Comparison of ENCODE assay signal across 29 cellular contexts in the genomic region with DNA sequence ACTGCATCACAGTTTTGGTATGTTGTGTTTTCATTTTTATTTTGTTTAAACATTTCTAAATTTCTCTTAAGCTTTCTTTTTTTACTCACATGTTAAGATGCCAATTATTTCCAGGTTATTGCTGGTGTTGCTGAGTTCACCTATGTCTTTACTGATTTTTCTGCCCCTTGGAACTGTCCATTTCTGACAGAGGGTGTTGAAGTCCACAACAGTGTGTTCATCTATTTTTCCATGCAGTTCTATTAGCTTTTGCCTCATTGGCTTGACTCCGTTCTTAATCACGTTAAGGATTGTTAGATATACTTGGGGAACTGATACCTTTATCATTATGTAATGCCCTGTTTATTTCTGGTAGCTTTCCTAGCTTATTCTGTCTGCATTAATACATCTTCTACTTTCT.
"Had no signal": no experiment of that assay in that cellular context is flagged by ENCODE, and none has a peak within 500 bp of the region (broad histone marks: within the 10 kb centered on the region; RNA-seq: fewer than 3 reads in every experiment).

No MANE protein-coding gene starts in this region.

- H3K27ac ChIP-seq: stomach, suprapubic skin, testis, thoracic aorta, thyroid gland, tibial artery, tibial nerve, transverse colon, upper lobe of left lung, upper lobe of right lung, uterus, vagina had no signal

- H3K36me3 ChIP-seq: stomach, suprapubic skin, thoracic aorta, thyroid gland, tibial artery, tibial nerve, transverse colon, upper lobe of left lung, upper lobe of right lung, uterus, vagina had no signal

- H3K4me1 ChIP-seq: stomach, suprapubic skin, testis, thyroid gland, tibial artery, tibial nerve, transverse colon, upper lobe of left lung, upper lobe of right lung, uterus, vagina had no signal

- FAIRE-seq: urothelium cell line had no signal

- H3K9me3 Mint-ChIP-seq: stimulated activated effector memory CD8-positive, alpha-beta T cell treated with anti-CD3 and anti-CD28 coated beads, Interleukin-12 subunit alpha, Interleukin-12 subunit beta, amount 100 ng/mL, for 72 hours; stimulated activated naive CD8-positive, alpha-beta T cell treated with anti-CD3 and anti-CD28 coated beads, Interleukin-15, amount 100 ng/mL, for 72 hours; type B pancreatic cell had no signal

- H3K4me3 Mint-ChIP-seq: stimulated activated effector memory CD8-positive, alpha-beta T cell treated with anti-CD3 and anti-CD28 coated beads, Interleukin-12 subunit alpha, Interleukin-12 subunit beta, amount 100 ng/mL, for 72 hours; stimulated activated memory B cell treated with anti-CD40 and anti-IgM and Interleukin-4, amounts not matched to agents 10 μg/mL and 1 μg/mL and 100 μg/mL, for 72 hours; stimulated activated naive B cell treated with anti-CD40 and anti-IgM and Interleukin-4, amounts not matched to agents 10 μg/mL and 1 μg/mL and 100 μg/mL, for 72 hours; stimulated activated naive CD8-positive, alpha-beta T cell treated with anti-CD3 and anti-CD28 coated beads, Interleukin-15, amount 100 ng/mL, for 72 hours; stimulated activated naive CD8-positive, alpha-beta T cell treated with anti-CD3 and anti-CD28 coated beads, Interleukin-15, Interleukin-2, amounts not matched to agents 100 ng/mL and 50 ng/mL, for 24 hours; type B pancreatic cell had no signal

- H3K27ac Mint-ChIP-seq: stimulated activated effector memory CD8-positive, alpha-beta T cell treated with anti-CD3 and anti-CD28 coated beads, Interleukin-12 subunit alpha, Interleukin-12 subunit beta, amount 100 ng/mL, for 72 hours; stimulated activated memory B cell treated with anti-CD40 and anti-IgM and Interleukin-4, amounts not matched to agents 10 μg/mL and 1 μg/mL and 100 μg/mL, for 72 hours; stimulated activated naive B cell treated with anti-CD40 and anti-IgM and Interleukin-4, amounts not matched to agents 10 μg/mL and 1 μg/mL and 100 μg/mL, for 72 hours; stimulated activated naive CD8-positive, alpha-beta T cell treated with anti-CD3 and anti-CD28 coated beads, Interleukin-15, amount 100 ng/mL, for 72 hours; stimulated activated naive CD8-positive, alpha-beta T cell treated with anti-CD3 and anti-CD28 coated beads, Interleukin-15, Interleukin-2, amounts not matched to agents 100 ng/mL and 50 ng/mL, for 24 hours; type B pancreatic cell had no signal

- H3K27me3 Mint-ChIP-seq: stimulated activated memory B cell treated with anti-CD40 and anti-IgM and Interleukin-4, amounts not matched to agents 10 μg/mL and 1 μg/mL and 100 μg/mL, for 72 hours had no signal

- H3K4me3 ChIP-seq: stomach, suprapubic skin, testis, thoracic aorta, thyroid gland, tibial artery, tibial nerve, transverse colon, upper lobe of left lung, upper lobe of right lung, uterus, vagina had no signal

- H3K36me3 Mint-ChIP-seq: stimulated activated effector memory CD8-positive, alpha-beta T cell treated with anti-CD3 and anti-CD28 coated beads, Interleukin-12 subunit alpha, Interleukin-12 subunit beta, amount 100 ng/mL, for 72 hours; stimulated activated memory B cell treated with anti-CD40 and anti-IgM and Interleukin-4, amounts not matched to agents 10 μg/mL and 1 μg/mL and 100 μg/mL, for 72 hours; stimulated activated naive B cell treated with anti-CD40 and anti-IgM and Interleukin-4, amounts not matched to agents 10 μg/mL and 1 μg/mL and 100 μg/mL, for 72 hours; type B pancreatic cell had no signal

- H3K4me1 Mint-ChIP-seq: stimulated activated effector memory CD8-positive, alpha-beta T cell treated with anti-CD3 and anti-CD28 coated beads, Interleukin-12 subunit alpha, Interleukin-12 subunit beta, amount 100 ng/mL, for 72 hours; stimulated activated memory B cell treated with anti-CD40 and anti-IgM and Interleukin-4, amounts not matched to agents 10 μg/mL and 1 μg/mL and 100 μg/mL, for 72 hours; stimulated activated naive B cell treated with anti-CD40 and anti-IgM and Interleukin-4, amounts not matched to agents 10 μg/mL and 1 μg/mL and 100 μg/mL, for 72 hours; stimulated activated naive CD8-positive, alpha-beta T cell treated with anti-CD3 and anti-CD28 coated beads, Interleukin-15, amount 100 ng/mL, for 72 hours had no signal

- H3K9me3 ChIP-seq: stomach, suprapubic skin, testis, thoracic aorta, thyroid gland, tibial artery, tibial nerve, transverse colon, upper lobe of left lung, upper lobe of right lung, uterus, vagina had no signal

- H3K27me3 ChIP-seq: testis, thyroid gland, tibial nerve, transverse colon, upper lobe of left lung, uterus, vagina had no signal

- DNase-seq: stimulated activated CD4-positive, alpha-beta T cell treated with anti-CD3 and anti-CD28 coated beads, Interleukin-2, amount 100 ng/mL, for 48 hours; stimulated activated CD4-positive, alpha-beta T cell treated with anti-CD3 and anti-CD28 coated beads, Interleukin-4, amount 100 ng/mL, for 1 hour; stimulated activated CD4-positive, alpha-beta T cell treated with anti-CD3 and anti-CD28 coated beads, Interleukin-4, amount 100 ng/mL, for 24 hours; stimulated activated CD4-positive, alpha-beta T cell treated with anti-CD3 and anti-CD28 coated beads, Interleukin-4, amount 100 ng/mL, for 4 hours; stimulated activated CD8-positive, alpha-beta memory T cell treated with anti-CD3 and anti-CD28 coated beads, Interleukin-4, amount 100 ng/mL, for 48 hours; stimulated activated naive B cell treated with anti-CD40 and anti-IgM and Interleukin-4, amounts not matched to agents 10 μg/mL and 1 μg/mL and 100 μg/mL, for 72 hours; stimulated activated naive CD4-positive, alpha-beta T cell; stimulated activated naive CD4-positive, alpha-beta T cell treated with Interleukin-2 at 50 U/mL for 16 hours; stimulated activated naive CD8-positive, alpha-beta T cell treated with anti-CD3 and anti-CD28 coated beads, Interleukin-15, amount 100 ng/mL, for 72 hours; stimulated activated naive CD8-positive, alpha-beta T cell treated with anti-CD3 and anti-CD28 coated beads, Interleukin-15, Interleukin-2, amounts not matched to agents 100 U/mL and 50 U/mL, for 24 hours; stomach; substantia nigra; testis; thyroid gland; tibial artery; transverse colon; trophoblast cell; upper lobe of left lung; upper lobe of right lung; uterus had no signal

- ATAC-seq: stimulated activated effector memory CD8-positive, alpha-beta T cell treated with anti-CD3 and anti-CD28 coated beads, Interleukin-12 subunit alpha, Interleukin-12 subunit beta, amount 100 ng/mL, for 72 hours; stimulated activated memory B cell treated with anti-CD40 and anti-IgM and Interleukin-4, amounts not matched to agents 10 μg/mL and 1 μg/mL and 100 μg/mL, for 72 hours; stimulated activated naive B cell treated with anti-CD40 and anti-IgM and Interleukin-4, amounts not matched to agents 10 μg/mL and 1 μg/mL and 100 μg/mL, for 72 hours; stimulated activated naive CD8-positive, alpha-beta T cell treated with anti-CD3 and anti-CD28 coated beads, Interleukin-15, amount 100 ng/mL, for 72 hours; stimulated activated naive CD8-positive, alpha-beta T cell treated with anti-CD3 and anti-CD28 coated beads, Interleukin-15, Interleukin-2, amounts not matched to agents 100 U/mL and 50 U/mL, for 24 hours; upper lobe of right lung had no signal
